27 cellular contexts compared by ENCODE assay signal in genomic region chr3:49916686-49917085, GRCh38. TPM values are rescaled to one million over a fixed set of nuclear protein-coding genes. Genes with fewer than 3 reads are reported as not detected.
A peak's percentile ranks its signal among the peaks of the same experiment; 100 is the strongest.
DNase-seq lines count a peak whose midpoint lies in the region; ATAC-seq, FAIRE-seq and TF ChIP-seq lines count a peak whose summit lies in the region.
"Had no signal": no experiment of that assay in that cellular context is flagged by ENCODE, and none has a peak within 500 bp of the region (broad histone marks: within the 10 kb centered on the region; RNA-seq: fewer than 3 reads in every experiment).

No MANE protein-coding gene starts in this region.

- no peak for TF ChIP-seq RAD21 in Ishikawa (IDR thresholded peaks at IDR 0.05; ENCODE audit: low read depth)

- peaks cover 11% of the 10 kb centered on the region for H3K36me3 Mint-ChIP-seq in astrocyte (ENCODE audit: low read depth, unreplicated experiment)
- peaks cover 21% of the 10 kb centered on the region for H3K36me3 Mint-ChIP-seq in T-cell
- H3K36me3 Mint-ChIP-seq: activated naive CD4-positive, alpha-beta T cell treated with anti-CD3 and anti-CD28 coated beads, Interleukin-2, amount 50 U/mL, for 72 hours had no signal

- H3K27me3 ChIP-seq in BLaER1 (no peaks in the 10 kb centered on the region), astrocyte (ENCODE audit: insufficient read depth, low read length) (no peaks in the 10 kb centered on the region)
- H3K27me3 ChIP-seq: breast epithelium, dorsolateral prefrontal cortex, MG63, uterus had no signal

- DNase-seq in astrocyte (ENCODE audit: low read depth): peak; percentile 33
- DNase-seq in left lobe of liver (ENCODE audit: low spot score): no peak
- DNase-seq in T-cell: no peak
- no peak for DNase-seq in SW 1271 (lab: John Stamatoyannopoulos, UW)
- DNase-seq: activated B cell treated with CpG ODN at 0.5 μM for 24 hours; activated CD8-positive, alpha-beta T cell treated with anti-CD3 and anti-CD28 coated beads for 36 hours; activated T-cell treated with anti-CD3 and anti-CD28 coated beads, Interleukin-2, amount 50 U/mL, for 48 hours; Calu3; dorsolateral prefrontal cortex; erythroblast; islet precursor cell; MG63; naive thymus-derived CD4-positive, alpha-beta T cell; NCI-H2029; NCI-H510A; small intestine; stimulated activated CD4-positive, alpha-beta T cell treated with anti-CD3 and anti-CD28 coated beads, Interleukin-4, amount 100 ng/mL, for 24 hours; substantia nigra; uterus had no signal

- no peak for TF ChIP-seq CTCF in astrocyte (IDR thresholded peaks at IDR 0.05; ENCODE audit: insufficient read depth, low read depth, low read length)

- H3K4me1 Mint-ChIP-seq in astrocyte (ENCODE audit: low read depth, unreplicated experiment) (peaks cover 2% of the 10 kb centered on the region), T-cell (peaks cover 0 to 6% (median 3%) of the 10 kb centered on the region in 3 donors)
- H3K4me1 Mint-ChIP-seq: activated B cell treated with CpG ODN at 0.5 μM for 24 hours had no signal

- no peak overlapping the region for H2AFZ ChIP-seq in astrocyte (ENCODE audit: low read depth, low read length)

- peaks cover 25% of the 10 kb centered on the region for H3K36me3 ChIP-seq in BLaER1
- peaks cover 2% of the 10 kb centered on the region for H3K36me3 ChIP-seq in astrocyte (ENCODE audit: insufficient read depth, low read length)
- H3K36me3 ChIP-seq: MG63, uterus had no signal

- H3K4me2 ChIP-seq in BLaER1 (no peak overlapping the region), astrocyte (ENCODE audit: low read length) (no peak overlapping the region)

- H3K9me3 Mint-ChIP-seq in astrocyte (ENCODE audit: unreplicated experiment) (no peaks in the 10 kb centered on the region), T-cell (no peaks in the 10 kb centered on the region)
- H3K9me3 Mint-ChIP-seq: activated B cell treated with CpG ODN at 0.5 μM for 24 hours; activated CD8-positive, alpha-beta T cell treated with anti-CD3 and anti-CD28 coated beads for 36 hours; activated naive CD4-positive, alpha-beta T cell treated with anti-CD3 and anti-CD28 coated beads, Interleukin-2, amount 50 U/mL, for 72 hours; naive thymus-derived CD4-positive, alpha-beta T cell had no signal

- CTCF ChIA-PET in T-cell (lab: Charles Lee): no interaction called here

- H3K79me2 ChIP-seq in astrocyte (ENCODE audit: insufficient read depth, low read length): peaks cover 4% of the 10 kb centered on the region

- H3K27me3 Mint-ChIP-seq in astrocyte (ENCODE audit: low read depth, unreplicated experiment) (peaks cover 11% of the 10 kb centered on the region), T-cell (no peaks in the 10 kb centered on the region)
- H3K27me3 Mint-ChIP-seq: activated B cell treated with CpG ODN at 0.5 μM for 24 hours; activated CD8-positive, alpha-beta T cell treated with anti-CD3 and anti-CD28 coated beads for 36 hours; naive thymus-derived CD4-positive, alpha-beta T cell had no signal

- H3K4me1 ChIP-seq in BLaER1: peaks cover 27% of the 10 kb centered on the region
- no peaks in the 10 kb centered on the region for H3K4me1 ChIP-seq in astrocyte (ENCODE audit: insufficient read depth, low read length)
- H3K4me1 ChIP-seq: breast epithelium, uterus had no signal

- H3K4me3 Mint-ChIP-seq in astrocyte (ENCODE audit: unreplicated experiment) (no peak overlapping the region), T-cell (no peak overlapping the region)
- H3K4me3 Mint-ChIP-seq: activated B cell treated with CpG ODN at 0.5 μM for 24 hours; activated CD8-positive, alpha-beta T cell treated with anti-CD3 and anti-CD28 coated beads for 36 hours; naive thymus-derived CD4-positive, alpha-beta T cell had no signal

- no peak for TF ChIP-seq EP300 in Ishikawa (IDR thresholded peaks at IDR 0.05; ENCODE audit: borderline replicate concordance)

- ATAC-seq in left lobe of liver: peak; percentile 54
- no peak for ATAC-seq in GM21515 (IDR thresholded peaks at IDR 0.05; ENCODE audit: unreplicated experiment)
- ATAC-seq in T-cell (replicated peaks in 1 of 4): no peak
- ATAC-seq in HG03442 (IDR thresholded peaks at IDR 0.05; ENCODE audit: unreplicated experiment): no peak
- ATAC-seq: activated CD8-positive, alpha-beta T cell treated with anti-CD3 and anti-CD28 coated beads for 36 hours; activated naive CD4-positive, alpha-beta T cell treated with anti-CD3 and anti-CD28 coated beads, Interleukin-2, amount 50 U/mL, for 72 hours; GM12878; naive thymus-derived CD4-positive, alpha-beta T cell had no signal

- no peak for FAIRE-seq in astrocyte (lab: Jason Lieb, UNC)
- FAIRE-seq: GM12878, small intestine had no signal

- POLR2A ChIA-PET in T-cell (lab: Charles Lee): no interaction called here

- H3K27ac ChIP-seq in BLaER1 (0 out of 2 replicates have a peak overlapping the region, but pooled peaks have one; percentile 3), astrocyte (ENCODE audit: low read depth, low read length) (no peak overlapping the region)
- H3K27ac ChIP-seq: breast epithelium, dorsolateral prefrontal cortex, uterus had no signal

- H3K4me3 ChIP-seq in BLaER1: no peak overlapping the region
- no peak overlapping the region for H3K4me3 ChIP-seq in astrocyte (ENCODE audit: insufficient read depth, low read depth, low read length)
- H3K4me3 ChIP-seq: breast epithelium, dorsolateral prefrontal cortex, GM12878, MG63, uterus had no signal

- H3K27ac Mint-ChIP-seq in astrocyte (ENCODE audit: unreplicated experiment) (no peak overlapping the region), T-cell (no peak overlapping the region)
- H3K27ac Mint-ChIP-seq: activated B cell treated with CpG ODN at 0.5 μM for 24 hours; activated CD8-positive, alpha-beta T cell treated with anti-CD3 and anti-CD28 coated beads for 36 hours; activated naive CD4-positive, alpha-beta T cell treated with anti-CD3 and anti-CD28 coated beads, Interleukin-2, amount 50 U/mL, for 72 hours had no signal

- H4K20me1 ChIP-seq in BLaER1: peaks cover 16% of the 10 kb centered on the region; the same call in 1 of the 2 replicates
- H4K20me1 ChIP-seq in astrocyte (ENCODE audit: insufficient read depth, low read length): peaks cover 14% of the 10 kb centered on the region

- no peak overlapping the region for H3K9ac ChIP-seq in BLaER1
- no peak overlapping the region for H3K9ac ChIP-seq in astrocyte (ENCODE audit: low read length)

- H3K9me3 ChIP-seq in BLaER1: no peaks in the 10 kb centered on the region
- H3K9me3 ChIP-seq in astrocyte (ENCODE audit: insufficient read depth, low read depth, low read length): no peaks in the 10 kb centered on the region
- H3K9me3 ChIP-seq: breast epithelium, MG63, uterus had no signal

TF ChIP-seq in Ishikawa, 13 proteins besides CTCF, POLR2A, EP300 and RAD21:
- TF ChIP-seq CEBPB (IDR thresholded peaks at IDR 0.05) (peak; percentile 93), NFIC (IDR thresholded peaks at IDR 0.05) (no peak)

RNA-seq across cellular contexts. Expression of gene MON1A, which starts 12.9 kb away (rescaled TPM):
- total RNA-seq in astrocyte (12.4 and 15.2 TPM in 2 replicates), left lobe of liver (9.4 TPM), T-cell (10 to 100 TPM in 3 of 5 donors, 1 to 10 TPM in 2; 5.4 to 15.0 (median 11.7) TPM)

RNA-seq across cellular contexts. Expression of gene MST1R, which starts 13.0 kb away (rescaled TPM):
- total RNA-seq in astrocyte (0.46 and 0.57 TPM in 2 replicates), left lobe of liver (1.3 TPM), T-cell (1 to 10 TPM in 4 of 5 donors, under 1 TPM in 1; 0.59 to 1.6 (median 1.3) TPM)

RNA-seq across cellular contexts. Expression of gene RBM6, which starts 23.3 kb away (rescaled TPM):
- total RNA-seq in astrocyte: 49.0 and 53.9 TPM in 2 replicates
- total RNA-seq in left lobe of liver: 45.7 TPM
- 100 to 1,000 TPM; 127 to 149 (median 140) TPM for total RNA-seq in T-cell

RNA-seq across cellular contexts. Expression of gene CAMKV, which starts 47.0 kb away (rescaled TPM):
- total RNA-seq in astrocyte: 0.22 and 0.45 TPM in 2 replicates
- total RNA-seq in left lobe of liver: not detected
- under 1 TPM in 3 of 5 donors, not detected in 2; 0.18 to 0.35 (median 0.28) TPM for total RNA-seq in T-cell
- total RNA-seq: activated B cell treated with CpG ODN at 0.5 μM for 24 hours; GM12878; naive thymus-derived CD4-positive, alpha-beta T cell; T-helper 1 cell treated with Interleukin-12 subunit alpha and Interleukin-12 subunit beta and Interleukin-4 antibody, amounts not matched to agents 30 ng/mL and 1 ng/mL, for 36 hours had no signal
